In genomic region chr2:219699440-219699821, GRCh38 we compare ENCODE assay signal across 26 cellular contexts.
"Had no signal": no experiment of that assay in that cellular context is flagged by ENCODE, and none has a peak within 500 bp of the region (broad histone marks: within the 10 kb centered on the region; RNA-seq: fewer than 3 reads in every experiment).

No MANE protein-coding gene starts in this region.

- ATAC-seq: activated T-helper 17 cell treated with anti-CD3 and anti-CD28 coated beads, Interleukin-2, amount 50 U/mL, for 72 hours; Panc1 had no signal

- H3K9me3 ChIP-seq: breast epithelium, SJCRH30, SK-N-SH had no signal

- H3K9me2 ChIP-seq: SK-N-SH had no signal

- H3K4me1 ChIP-seq: breast epithelium had no signal

- H3K27ac ChIP-seq: breast epithelium, KMS-11, SJCRH30, VCaP had no signal

- H3K27me3 ChIP-seq: breast epithelium had no signal

- DNase-seq: activated CD4-positive, alpha-beta memory T cell treated with anti-CD3 and anti-CD28 coated beads, Interleukin-2, amount 10 ng/mL, durations not matched to agents 7 days and 5 days; activated CD4-positive, alpha-beta T cell treated with anti-CD3 and anti-CD28 coated beads, Interleukin-2, amount 50 U/mL, for 1 hour; activated CD4-positive, CD25-positive, alpha-beta regulatory T cell; activated gamma-delta T cell; activated naive CD4-positive, alpha-beta T cell treated with anti-CD3 and anti-CD28 coated beads for 36 hours; activated T-cell treated with anti-CD3 and anti-CD28 coated beads for 4 hours; activated T-cell treated with anti-CD3 and anti-CD28 coated beads, Interleukin-2, amount 50 U/mL, for 48 hours; caudate nucleus; NCI-H1048; NCI-H187 treated with DMSO at 0.1 percent for 48 hours; NCI-H2081 treated with DMSO at 0.1 percent for 48 hours; NCI-H2171 treated with DMSO at 0.1 percent for 48 hours; NCI-H345; NCI-H510A; NCI-H526 treated with DMSO at 0.1 percent for 48 hours; NCI-H82; Right ventricle myocardium superior; RPMI8226; SJCRH30; SK-N-SH; T-helper 1 cell had no signal

- H3K9ac ChIP-seq: KMS-11, SK-N-SH had no signal

- H3K4me2 ChIP-seq: KMS-11, SK-N-SH had no signal

- H3K4me3 ChIP-seq: breast epithelium, SJCRH30 had no signal

- H3K36me3 ChIP-seq: breast epithelium, SJCRH30 had no signal
